In the genomic region with DNA sequence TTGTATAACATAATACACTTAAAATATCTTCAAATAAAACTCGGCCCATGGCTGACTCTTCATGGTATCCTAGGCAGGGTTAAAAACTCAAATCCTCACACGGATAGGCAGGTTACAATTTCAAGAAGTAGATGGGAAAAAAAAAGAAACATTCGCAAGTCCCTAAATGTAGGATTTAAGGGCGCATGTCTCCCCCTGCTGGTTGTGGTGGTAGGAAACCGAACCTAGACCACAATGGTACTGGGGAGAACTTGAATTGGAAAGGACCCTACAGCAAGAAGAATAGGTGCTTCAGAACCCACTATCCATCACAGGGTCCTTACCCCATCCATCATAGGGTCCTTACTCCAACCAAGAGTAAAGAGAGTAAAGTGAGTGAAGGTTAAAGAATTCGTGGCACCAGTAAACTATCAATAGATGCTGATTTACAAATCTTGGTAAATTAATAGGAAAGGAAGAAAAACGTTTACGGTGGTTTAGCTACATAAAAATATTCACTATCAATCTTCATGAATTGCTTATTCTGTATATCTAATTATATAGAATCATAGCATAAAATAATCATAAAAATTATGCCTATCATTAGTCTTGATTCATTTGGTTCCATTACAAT, we compare ENCODE assay signal across 8 cellular contexts. TPM values are rescaled to one million over a fixed set of nuclear protein-coding genes. Genes with fewer than 3 reads are reported as not detected.
A peak's percentile ranks its signal among the peaks of the same experiment; 100 is the strongest.
DNase-seq lines count a peak whose midpoint lies in the region; ATAC-seq and TF ChIP-seq lines count a peak whose summit lies in the region.

No MANE protein-coding gene starts in this region.

- ATAC-seq in activated B cell treated with CpG ODN at 0.5 μM for 24 hours (ENCODE audit: low read depth) (no peak), HG03108 (IDR thresholded peaks at IDR 0.05; ENCODE audit: unreplicated experiment) (no peak)

- POLR2A ChIA-PET in activated B cell treated with CpG ODN at 0.5 μM for 24 hours (lab: Charles Lee): interaction anchor here (11.9 kb wide), 1 partner anchor 27 kb away, joined by 329 read pairs; no protein-coding TSS in a partner anchor

- H3K4me3 Mint-ChIP-seq in activated B cell treated with CpG ODN at 0.5 μM for 24 hours: peak overlapping the region; percentile 33

- no peaks in the 10 kb centered on the region for H3K27me3 Mint-ChIP-seq in activated B cell treated with CpG ODN at 0.5 μM for 24 hours

- H3K27ac Mint-ChIP-seq in activated B cell treated with CpG ODN at 0.5 μM for 24 hours: peak overlapping the region; percentile 38

- TF ChIP-seq CTCF in 22Rv1 (IDR thresholded peaks at IDR 0.05) (peak; percentile 87), GM13977 (IDR thresholded peaks at IDR 0.05; ENCODE audit: extremely low read depth, insufficient read depth, missing control alignments) (peak; percentile 85), activated B cell treated with CpG ODN at 0.5 μM for 24 hours (IDR thresholded peaks at IDR 0.05) (no peak)

- no peak overlapping the region for H3K27ac ChIP-seq in 22Rv1
- no peak overlapping the region for H3K27ac ChIP-seq in caudate nucleus (ENCODE audit: low read depth, low read length)

- in situ Hi-C loops in GM13977 (cut with MboI; ENCODE audit: low pct_unique_long_range_greater_than_20kb, low sequenced_read_pairs, unreplicated experiment): no loop called here

- DNase-seq in GM13977 (ENCODE audit: low spot score) (peak; percentile 58), NCI-H2227 (lab: John Stamatoyannopoulos, UW; ENCODE audit: unreplicated experiment) (peak; percentile 90), activated B cell treated with CpG ODN at 0.5 μM for 24 hours (peak; percentile 47), caudate nucleus (lab: John Stamatoyannopoulos, UW) (peak in 49 of 61 donors; percentile 4 to 78 (median 36)), kidney tubule cell (ENCODE audit: low spot score) (peak; percentile 76)
- peak; percentile 80 for DNase-seq in stimulated activated CD4-positive, alpha-beta T cell treated with anti-CD3 and anti-CD28 coated beads, Interleukin-4, amount 100 ng/mL, for 24 hours

- H3K36me3 Mint-ChIP-seq in activated B cell treated with CpG ODN at 0.5 μM for 24 hours (ENCODE audit: low read depth): peaks cover 9% of the 10 kb centered on the region

- H3K4me1 Mint-ChIP-seq in activated B cell treated with CpG ODN at 0.5 μM for 24 hours: peaks cover 41% of the 10 kb centered on the region

- intact Hi-C loops in activated B cell treated with CpG ODN at 0.5 μM for 24 hours (cut with micrococcal nuclease): loop anchor here (1.0 to 5.0 kb wide), 3 partner anchors 24 to 283 kb away; a partner anchor contains a TSS

- H3K9me3 Mint-ChIP-seq in activated B cell treated with CpG ODN at 0.5 μM for 24 hours: peaks cover 4% of the 10 kb centered on the region

- CTCF ChIA-PET in activated B cell treated with CpG ODN at 0.5 μM for 24 hours (lab: Charles Lee): interaction anchor here (0.6 to 11.3 kb wide), 13 partner anchors 9 to 384 kb away, joined by 3 to 112 read pairs (median 6); no protein-coding TSS in a partner anchor

RNA-seq across cellular contexts. Expression of a gene that starts 3.3 kb away (rescaled TPM):
- 26.6 and 28.5 TPM in 2 replicates for total RNA-seq in activated B cell treated with CpG ODN at 0.5 μM for 24 hours

RNA-seq across cellular contexts. Expression of a gene that starts 46.8 kb away (rescaled TPM):
- not detected in 2 replicates for total RNA-seq in activated B cell treated with CpG ODN at 0.5 μM for 24 hours

Comparison
In these comparisons a context has a peak if more than half of its experiments do, and no peak if none do; other contexts are left out.
1. DNase-seq: peak in every context shown above with its lines; median percentile 90 in NCI-H2227; 80 in stimulated activated CD4-positive, alpha-beta T cell treated with anti-CD3 and anti-CD28 coated beads, Interleukin-4, amount 100 ng/mL, for 24 hours; 76 in kidney tubule cell; 58 in GM13977; 47 in activated B cell treated with CpG ODN at 0.5 μM for 24 hours; 36 in caudate nucleus.